ENCODE assay signal across 8 cellular contexts in the genomic region with DNA sequence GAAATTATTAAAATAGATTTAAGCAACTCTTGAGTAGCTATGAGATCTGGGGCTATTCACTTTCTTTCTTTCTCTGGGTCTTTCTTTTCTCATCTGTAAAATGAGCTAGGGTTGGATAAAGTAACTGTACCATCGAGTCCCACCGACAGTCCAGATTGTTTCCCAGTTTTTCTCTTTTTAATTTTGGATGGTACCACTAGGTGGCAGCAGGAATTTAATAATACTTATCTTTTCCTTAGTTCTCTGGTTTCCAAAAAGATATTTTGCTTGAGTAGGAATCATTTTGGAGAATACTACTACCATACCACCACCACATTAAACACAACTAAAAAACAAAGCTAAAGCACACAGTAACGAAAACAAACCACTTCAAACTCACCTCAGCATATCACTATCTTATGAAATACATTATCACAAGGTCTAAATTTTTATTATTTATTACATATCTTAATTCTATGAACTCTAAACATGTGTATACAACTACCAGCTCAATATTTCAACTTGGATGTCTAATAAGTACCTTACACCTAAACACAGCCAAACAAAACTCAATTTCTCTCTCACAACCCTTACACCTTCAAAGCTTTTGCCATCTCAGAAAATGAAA.
DNase-seq lines count a peak whose midpoint lies in the region; ATAC-seq and TF ChIP-seq lines count a peak whose summit lies in the region.

No MANE protein-coding gene starts in this region.

- H3K27ac Mint-ChIP-seq in naive thymus-derived CD4-positive, alpha-beta T cell = no peak overlapping the region
- H3K27ac Mint-ChIP-seq in stimulated activated effector memory CD8-positive, alpha-beta T cell treated with anti-CD3 and anti-CD28 coated beads, Interleukin-12 subunit alpha, Interleukin-12 subunit beta, amount 100 ng/mL, for 72 hours = no peak overlapping the region

- H3K4me3 ChIP-seq in MM.1S (ENCODE audit: low read length) (no peak overlapping the region), cardiac fibroblast (replicated peaks in 1 of 2; ENCODE audit: low read depth in 2 of 2, low read length in 2 of 2) (no peak overlapping the region), aorta (ENCODE audit: low read length in 2 of 2) (no peak overlapping the region)
- no peak overlapping the region for H3K4me3 ChIP-seq in naive thymus-derived CD4-positive, alpha-beta T cell (ENCODE audit: low read length)

- intact Hi-C loops in naive thymus-derived CD4-positive, alpha-beta T cell (cut with micrococcal nuclease) = loop anchor here in 1 of 2 donors (5.0 kb wide), 1 partner anchor 709 kb away; no protein-coding TSS in a partner anchor
- intact Hi-C loops in aorta (cut with DNase I) = loop anchor here (10.0 kb wide), 2 partner anchors 1482 to 1492 kb away; no protein-coding TSS in a partner anchor

- no peaks in the 10 kb centered on the region for H3K27me3 ChIP-seq in MM.1S (replicated peaks; ENCODE audit: insufficient read depth, low read length)
- H3K27me3 ChIP-seq in naive thymus-derived CD4-positive, alpha-beta T cell (ENCODE audit: control insufficient read depth in 2 of 2, insufficient read depth in 2 of 2, low read length in 2 of 2) = no peaks in the 10 kb centered on the region
- no peaks in the 10 kb centered on the region for H3K27me3 ChIP-seq in aorta (ENCODE audit: control insufficient read depth in 1 of 2, insufficient read depth in 2 of 2, low read length in 1 of 2)

- H3K4me1 Mint-ChIP-seq in naive thymus-derived CD4-positive, alpha-beta T cell = no peaks in the 10 kb centered on the region
- H3K4me1 Mint-ChIP-seq in stimulated activated effector memory CD8-positive, alpha-beta T cell treated with anti-CD3 and anti-CD28 coated beads, Interleukin-12 subunit alpha, Interleukin-12 subunit beta, amount 100 ng/mL, for 72 hours = no peaks in the 10 kb centered on the region

- no peaks in the 10 kb centered on the region for H3K27me3 Mint-ChIP-seq in naive thymus-derived CD4-positive, alpha-beta T cell

- H3F3A ChIP-seq in MM.1S (ENCODE audit: insufficient read depth, low read length) = no peaks in the 10 kb centered on the region

- H3K27ac ChIP-seq in MM.1S (ENCODE audit: low read length) (no peak overlapping the region), aorta (ENCODE audit: low read depth in 1 of 2, low read length in 2 of 2) (no peak overlapping the region)
- no peak overlapping the region for H3K27ac ChIP-seq in naive thymus-derived CD4-positive, alpha-beta T cell (ENCODE audit: low read depth, low read length)

- no peaks in the 10 kb centered on the region for H3K36me3 Mint-ChIP-seq in naive thymus-derived CD4-positive, alpha-beta T cell
- H3K36me3 Mint-ChIP-seq in stimulated activated effector memory CD8-positive, alpha-beta T cell treated with anti-CD3 and anti-CD28 coated beads, Interleukin-12 subunit alpha, Interleukin-12 subunit beta, amount 100 ng/mL, for 72 hours = no peaks in the 10 kb centered on the region

- ATAC-seq in omental fat pad (ENCODE audit: low FRiP score) (peak; percentile 41), aorta (ENCODE audit: low FRiP score) (no peak)
- no peak for ATAC-seq in naive thymus-derived CD4-positive, alpha-beta T cell
- ATAC-seq in stimulated activated effector memory CD8-positive, alpha-beta T cell treated with anti-CD3 and anti-CD28 coated beads, Interleukin-12 subunit alpha, Interleukin-12 subunit beta, amount 100 ng/mL, for 72 hours = no peak

- 8 to 15% methylated on average over 3 of the region's 3 CpGs for WGBS in aorta, 2 donors

- H3K9me3 ChIP-seq in MM.1S (replicated peaks; ENCODE audit: insufficient read depth, low read length) (no peaks in the 10 kb centered on the region), aorta (ENCODE audit: control insufficient read depth, low read length) (no peaks in the 10 kb centered on the region)
- no peaks in the 10 kb centered on the region for H3K9me3 ChIP-seq in naive thymus-derived CD4-positive, alpha-beta T cell (ENCODE audit: control insufficient read depth in 2 of 3, low read length in 3 of 3)

- POLR2A ChIA-PET in naive thymus-derived CD4-positive, alpha-beta T cell (lab: Charles Lee) = no interaction called here

- H3K9me3 Mint-ChIP-seq in naive thymus-derived CD4-positive, alpha-beta T cell = peaks cover 0 to 21% (median 0%) of the 10 kb centered on the region in 11 donors
- H3K9me3 Mint-ChIP-seq in stimulated activated effector memory CD8-positive, alpha-beta T cell treated with anti-CD3 and anti-CD28 coated beads, Interleukin-12 subunit alpha, Interleukin-12 subunit beta, amount 100 ng/mL, for 72 hours = peaks cover 13% of the 10 kb centered on the region

- no peak overlapping the region for H2AFZ ChIP-seq in MM.1S (ENCODE audit: low read length)

- DNase-seq in GM03348 (ENCODE audit: low spot score) = peak; percentile 48
- peak; percentile 14 for DNase-seq in MM.1S
- DNase-seq in cardiac fibroblast (ENCODE audit: low read depth in 2 of 2) = peak; percentile 38 to 45
- DNase-seq in omental fat pad (ENCODE audit: low spot score) = no peak
- DNase-seq in naive thymus-derived CD4-positive, alpha-beta T cell = no peak
- DNase-seq in aorta = no peak
- no peak for DNase-seq in stimulated activated effector memory CD8-positive, alpha-beta T cell treated with anti-CD3 and anti-CD28 coated beads, Interleukin-12 subunit alpha, Interleukin-12 subunit beta, amount 100 ng/mL, for 72 hours (ENCODE audit: low spot score in 2 of 2)
- no peak for DNase-seq in activated gamma-delta T cell treated with Interleukin-2 at 50 U/mL for 16 hours

- no peaks in the 10 kb centered on the region for H3K79me2 ChIP-seq in MM.1S (ENCODE audit: low read length)

- no peaks in the 10 kb centered on the region for H3K4me1 ChIP-seq in MM.1S (ENCODE audit: low read length)
- H3K4me1 ChIP-seq in naive thymus-derived CD4-positive, alpha-beta T cell (ENCODE audit: control insufficient read depth in 2 of 2, insufficient read depth in 2 of 2, low read length in 2 of 2) = no peaks in the 10 kb centered on the region
- H3K4me1 ChIP-seq in aorta (ENCODE audit: control insufficient read depth in 1 of 2, insufficient read depth in 2 of 2, low read length in 2 of 2) = no peaks in the 10 kb centered on the region

- TF ChIP-seq CTCF in MM.1S (IDR thresholded peaks at IDR 0.05; ENCODE audit: low read length) = peak; percentile 58
- peak; percentile 46 for TF ChIP-seq CTCF in cardiac fibroblast (IDR thresholded peaks at IDR 0.05; ENCODE audit: low read depth, low read length)
- TF ChIP-seq CTCF in omental fat pad (IDR thresholded peaks at IDR 0.05) = no peak

- CTCF ChIA-PET in naive thymus-derived CD4-positive, alpha-beta T cell (lab: Charles Lee) = no interaction called here

- no peaks in the 10 kb centered on the region for H3K36me3 ChIP-seq in MM.1S (replicated peaks; ENCODE audit: insufficient read depth, low read length)
- no peaks in the 10 kb centered on the region for H3K36me3 ChIP-seq in naive thymus-derived CD4-positive, alpha-beta T cell (ENCODE audit: control insufficient read depth in 2 of 3, insufficient read depth in 3 of 3, low read length in 3 of 3)
- no peaks in the 10 kb centered on the region for H3K36me3 ChIP-seq in aorta (ENCODE audit: control insufficient read depth in 1 of 2, insufficient read depth in 2 of 2, low read length in 1 of 2)

- H3K9me2 ChIP-seq in MM.1S (replicated peaks; ENCODE audit: insufficient read depth, low read length) = no peaks in the 10 kb centered on the region

- no peak overlapping the region for H3K4me3 Mint-ChIP-seq in naive thymus-derived CD4-positive, alpha-beta T cell
- H3K4me3 Mint-ChIP-seq in stimulated activated effector memory CD8-positive, alpha-beta T cell treated with anti-CD3 and anti-CD28 coated beads, Interleukin-12 subunit alpha, Interleukin-12 subunit beta, amount 100 ng/mL, for 72 hours = no peak overlapping the region

- H4K20me1 ChIP-seq in MM.1S (ENCODE audit: insufficient read depth, low read length) = no peaks in the 10 kb centered on the region

- no peak overlapping the region for H3K4me2 ChIP-seq in MM.1S (ENCODE audit: low read depth, low read length)

- H3K9ac ChIP-seq in MM.1S (ENCODE audit: low read length) = no peak overlapping the region

Comparison
In these comparisons a context has a peak if more than half of its experiments do, and no peak if none do; other contexts are left out.
1. DNase-seq: peak in GM03348 (single experiment), MM.1S (single experiment) and cardiac fibroblast (2 of 2); none in omental fat pad (single experiment), naive thymus-derived CD4-positive, alpha-beta T cell (0 of 9), aorta (0 of 2), stimulated activated effector memory CD8-positive, alpha-beta T cell treated with anti-CD3 and anti-CD28 coated beads, Interleukin-12 subunit alpha, Interleukin-12 subunit beta, amount 100 ng/mL, for 72 hours (0 of 2) and activated gamma-delta T cell treated with Interleukin-2 at 50 U/mL for 16 hours (single experiment).
2. CTCF ChIP-seq: peak in MM.1S (single experiment) and cardiac fibroblast (single experiment); none in omental fat pad (0 of 3).